15 cellular contexts compared by ENCODE assay signal in genomic region chr15:101180620-101181307, GRCh38.
DNase-seq lines count a peak whose midpoint lies in the region; ATAC-seq and TF ChIP-seq lines count a peak whose summit lies in the region.
"Had no signal": no experiment of that assay in that cellular context is flagged by ENCODE, and none has a peak within 500 bp of the region (broad histone marks: within the 10 kb centered on the region; RNA-seq: fewer than 3 reads in every experiment).

No MANE protein-coding gene starts in this region.

- ATAC-seq in T-cell (replicated peaks in 1 of 4) (peak; percentile 54 to 92 (median 68)), HG03097 (IDR thresholded peaks at IDR 0.05; ENCODE audit: low FRiP score, unreplicated experiment) (no peak)
- peak; percentile 42 for ATAC-seq in stimulated activated naive CD8-positive, alpha-beta T cell treated with anti-CD3 and anti-CD28 coated beads, Interleukin-15, Interleukin-2, amounts not matched to agents 100 U/mL and 50 U/mL, for 24 hours

- H3K4me1 Mint-ChIP-seq in T-cell, result peaks cover 19 to 37% (median 26%) of the 10 kb centered on the region in 3 donors

- CTCF ChIA-PET in T-cell (lab: Charles Lee), result interaction anchor here in 1 of 2 donors (0.6 kb wide), 1 partner anchor 242 kb away, joined by 3 read pairs; no protein-coding TSS in a partner anchor
- CTCF ChIA-PET in GM10248 (lab: Yijun Ruan, JAX), result interaction anchor here (1.2 to 1.5 kb wide), 2 partner anchors 11 to 17 kb away, joined by 3 to 5 read pairs; no protein-coding TSS in a partner anchor

- H3K27me3 Mint-ChIP-seq in T-cell, result no peaks in the 10 kb centered on the region

- DNase-seq in activated CD8-positive, alpha-beta memory T cell treated with anti-CD3 and anti-CD28 coated beads for 24 hours, result peak; percentile 62
- DNase-seq in activated CD8-positive, alpha-beta memory T cell treated with anti-CD3 and anti-CD28 coated beads, Interleukin-2, amount 50 U/mL, for 4 hours, result no peak
- DNase-seq in T-cell (peak in 14 of 34 experiments; percentile 4 to 48 (median 14)), erythroblast (lab: John Stamatoyannopoulos, UW) (peak; percentile 39 to 74), posterior cingulate gyrus (no peak), GM10248 (ENCODE audit: extremely low spot score) (no peak)
- DNase-seq in stimulated activated naive CD8-positive, alpha-beta T cell treated with anti-CD3 and anti-CD28 coated beads, Interleukin-15, Interleukin-2, amounts not matched to agents 100 U/mL and 50 U/mL, for 24 hours, result no peak
- DNase-seq: ACHN; central memory CD4-positive, alpha-beta T cell; head of caudate nucleus; KBM-7; NCI-H1436 treated with DMSO at 0.1 percent for 48 hours; NCI-H524; spleen had no signal

- no peak for TF ChIP-seq CTCF in GM10248 (IDR thresholded peaks at IDR 0.05; ENCODE audit: control extremely low read depth, extremely low read depth, low read depth, missing control alignments)

- peak overlapping the region in 1 of 2 donors; percentile 86 for H3K27ac Mint-ChIP-seq in T-cell

- no peaks in the 10 kb centered on the region for H3K9me3 Mint-ChIP-seq in T-cell

- peak overlapping the region in 1 of 3 donors; percentile 36 for H3K4me3 Mint-ChIP-seq in T-cell

- intact Hi-C loops in posterior cingulate gyrus (cut with DNase I), result no loop called here

- POLR2A ChIA-PET in T-cell (lab: Charles Lee), result no interaction called here
- POLR2A ChIA-PET in GM10248 (lab: Yijun Ruan, JAX), result interaction anchor here (0.6 kb wide), 1 partner anchor 28 kb away, joined by 3 read pairs; no protein-coding TSS in a partner anchor

- peaks cover 30% of the 10 kb centered on the region for H3K36me3 Mint-ChIP-seq in T-cell

- no peak for TF ChIP-seq POLR2A in erythroblast (IDR thresholded peaks at IDR 0.05; ENCODE audit: low read length)

Comparison
In these comparisons a context has a peak if more than half of its experiments do, and no peak if none do; other contexts are left out.
1. DNase-seq: peak in activated CD8-positive, alpha-beta memory T cell treated with anti-CD3 and anti-CD28 coated beads for 24 hours (single experiment) and erythroblast (2 of 2); none in activated CD8-positive, alpha-beta memory T cell treated with anti-CD3 and anti-CD28 coated beads, Interleukin-2, amount 50 U/mL, for 4 hours (single experiment), stimulated activated naive CD8-positive, alpha-beta T cell treated with anti-CD3 and anti-CD28 coated beads, Interleukin-15, Interleukin-2, amounts not matched to agents 100 U/mL and 50 U/mL, for 24 hours (single experiment), posterior cingulate gyrus (0 of 10) and GM10248 (single experiment).